Comparison of ENCODE assay signal across 10 cellular contexts in genomic region chr7:130350945-130351663, GRCh38. TPM values are rescaled to one million over a fixed set of nuclear protein-coding genes. Genes with fewer than 3 reads are reported as not detected.
A peak's percentile ranks its signal among the peaks of the same experiment; 100 is the strongest.
DNase-seq lines count a peak whose midpoint lies in the region; ATAC-seq, FAIRE-seq and TF ChIP-seq lines count a peak whose summit lies in the region.
"Had no signal": no experiment of that assay in that cellular context is flagged by ENCODE, and none has a peak within 500 bp of the region (broad histone marks: within the 10 kb centered on the region; RNA-seq: fewer than 3 reads in every experiment).

No MANE protein-coding gene starts in this region.

- no peak overlapping the region for H3K23ac ChIP-seq in neuronal stem cell (ENCODE audit: low read depth, low read length, poor library complexity)

- H3K36me3 ChIP-seq in endodermal cell (ENCODE audit: control insufficient read depth, insufficient read depth, low read length) (no peaks in the 10 kb centered on the region), neuronal stem cell (replicated peaks in 1 of 2; ENCODE audit: control insufficient read depth in 2 of 2, insufficient read depth in 2 of 2, low read length in 2 of 2) (no peaks in the 10 kb centered on the region), GM23248 (ENCODE audit: low read depth) (no peaks in the 10 kb centered on the region)

- no peaks in the 10 kb centered on the region for H3K36me3 Mint-ChIP-seq in endodermal cell (ENCODE audit: low read depth)
- H3K36me3 Mint-ChIP-seq: naive B cell had no signal

- FAIRE-seq in GM12892 (lab: Jason Lieb, UNC), result peak; percentile 46

- no peak overlapping the region for H4K8ac ChIP-seq in neuronal stem cell (ENCODE audit: low read depth, low read length)

- H3K27me3 Mint-ChIP-seq in endodermal cell (ENCODE audit: insufficient read depth), result peaks cover 11% of the 10 kb centered on the region

- no peak for ATAC-seq in HG03460 (IDR thresholded peaks at IDR 0.05; ENCODE audit: unreplicated experiment)

- peak overlapping the region; percentile 76 for H2BK12ac ChIP-seq in neuronal stem cell (ENCODE audit: low read length)

- no peak overlapping the region for H2BK5ac ChIP-seq in neuronal stem cell (ENCODE audit: low read length)

- no peak overlapping the region for H3K4me2 ChIP-seq in neuronal stem cell (ENCODE audit: insufficient read depth, low read length, poor library complexity, severe bottlenecking)
- no peak overlapping the region for H3K4me2 ChIP-seq in GM23248 (ENCODE audit: unreplicated experiment)

- H3K27ac Mint-ChIP-seq in endodermal cell, result no peak overlapping the region
- H3K27ac Mint-ChIP-seq: naive B cell had no signal

- in situ Hi-C loops in GM23248 (cut with MboI), result no loop called here

- H3K4me3 Mint-ChIP-seq in endodermal cell, result no peak overlapping the region
- H3K4me3 Mint-ChIP-seq: naive B cell had no signal

- no peaks in the 10 kb centered on the region for H4K20me1 ChIP-seq in GM23248 (ENCODE audit: insufficient read depth)

- H3K9me3 Mint-ChIP-seq in endodermal cell, result no peaks in the 10 kb centered on the region
- H3K9me3 Mint-ChIP-seq: naive B cell had no signal

- peak overlapping the region; percentile 41 for H3K14ac ChIP-seq in neuronal stem cell (ENCODE audit: low read length)

- H3K79me1 ChIP-seq in neuronal stem cell (ENCODE audit: low read depth, low read length), result no peaks in the 10 kb centered on the region

- no peaks in the 10 kb centered on the region for H3K9me2 ChIP-seq in GM23248 (ENCODE audit: insufficient read depth)

- peaks cover 26% of the 10 kb centered on the region for H3K4me1 Mint-ChIP-seq in endodermal cell

- peaks cover 7% of the 10 kb centered on the region; the same call in 1 of the 2 replicates for H3F3A ChIP-seq in GM23248 (ENCODE audit: insufficient read depth)

- 60 to 75% methylated on average over 10 to 17 of the region's 17 CpGs for WGBS in endodermal cell (ENCODE audit: insufficient coverage in 1 of 2, insufficient read length in 1 of 2), 2 experiments
- WGBS in neuronal stem cell (ENCODE audit: extremely low coverage in 2 of 2, insufficient read length in 2 of 2, insufficient replicate concordance in 1 of 2), 2 donors, result no CpG with 5 or more reads among the region's 17 CpGs
- 61 to 65% methylated on average over 17 of the region's 17 CpGs for WGBS in GM23248 (ENCODE audit: low coverage in 1 of 2, low lambda C conversion rate in 2 of 2, missing lambda C conversion rate in 2 of 2), 2 experiments

- H2AFZ ChIP-seq in neuronal stem cell (ENCODE audit: low read length), result peak overlapping the region; percentile 60
- no peak overlapping the region for H2AFZ ChIP-seq in GM23248

- peak overlapping the region; percentile 65 for H2AK5ac ChIP-seq in neuronal stem cell (ENCODE audit: low read depth, low read length)

- H3K18ac ChIP-seq in neuronal stem cell (ENCODE audit: low read length), result peak overlapping the region; percentile 80

- peak overlapping the region; percentile 51 for H2BK15ac ChIP-seq in neuronal stem cell (ENCODE audit: low read length)

- no peak for TF ChIP-seq CTCF in endodermal cell (conservative IDR thresholded peaks at IDR 0.05)

- H3K79me2 ChIP-seq in GM23248 (ENCODE audit: insufficient read depth), result no peaks in the 10 kb centered on the region

- no peak for TF ChIP-seq POLR2A in GM12892 (IDR thresholded peaks at IDR 0.05; ENCODE audit: low read depth, low read length)

- H3K27me3 ChIP-seq in endodermal cell (ENCODE audit: control insufficient read depth, insufficient read depth, low read length, poor library complexity, severe bottlenecking) (peaks cover 6% of the 10 kb centered on the region), neuronal stem cell (ENCODE audit: control insufficient read depth in 3 of 3, insufficient read depth in 3 of 3, low read depth in 1 of 3, low read length in 3 of 3) (no peaks in the 10 kb centered on the region), GM23248 (replicated peaks; ENCODE audit: insufficient read depth) (no peaks in the 10 kb centered on the region)

- H3K9ac ChIP-seq in endodermal cell (ENCODE audit: extremely low read depth, low read length, poor library complexity, severe bottlenecking) (no peak overlapping the region), neuronal stem cell (ENCODE audit: low read depth, low read length, poor library complexity) (no peak overlapping the region), GM23248 (no peak overlapping the region)

- H3K9me3 ChIP-seq in endodermal cell (ENCODE audit: control insufficient read depth, low read length) (no peaks in the 10 kb centered on the region), neuronal stem cell (replicated peaks in 1 of 2; ENCODE audit: control insufficient read depth in 2 of 2, insufficient read depth in 1 of 2, low read depth in 1 of 2, low read length in 2 of 2) (no peaks in the 10 kb centered on the region), GM23248 (ENCODE audit: low read depth) (no peaks in the 10 kb centered on the region)

- H3K4me3 ChIP-seq in endodermal cell (ENCODE audit: low read length) (no peak overlapping the region), neuronal stem cell (ENCODE audit: low read length in 2 of 2) (peak overlapping the region in 1 of 2 donors; percentile 47), GM23248 (no peak overlapping the region)

- H3K27ac ChIP-seq in endodermal cell (ENCODE audit: low read depth, low read length) (peak overlapping the region; percentile 97), neuronal stem cell (replicated peaks; ENCODE audit: low read length) (peak overlapping the region; percentile 65), GM23248 (no peak overlapping the region)

- peaks cover 5% of the 10 kb centered on the region for H3K4me1 ChIP-seq in endodermal cell (ENCODE audit: control insufficient read depth, insufficient read depth, low read length)
- H3K4me1 ChIP-seq in neuronal stem cell (ENCODE audit: control insufficient read depth in 2 of 2, insufficient read depth in 1 of 2, low read depth in 1 of 2, low read length in 2 of 2), result peaks cover 38 to 43% of the 10 kb centered on the region in 2 donors
- H3K4me1 ChIP-seq in GM23248 (ENCODE audit: insufficient read depth), result peaks cover 22% of the 10 kb centered on the region

- DNase-seq in GM12892 (ENCODE audit: insufficient read length) (peak; percentile 54), NCI-H345 treated with DMSO at 0.1 percent for 48 hours (lab: John Stamatoyannopoulos, UW; ENCODE audit: unreplicated experiment) (peak; percentile 64), endodermal cell (no peak), neuronal stem cell (ENCODE audit: low spot score) (no peak), DMS 273 treated with DMSO at 0.1 percent for 48 hours (lab: John Stamatoyannopoulos, UW) (no peak), GM23248 (no peak)
- no peak for DNase-seq in stimulated activated CD4-positive, alpha-beta T cell treated with anti-CD3 and anti-CD28 coated beads, Interleukin-4, amount 100 ng/mL, for 1 hour
- DNase-seq: naive B cell had no signal

- peak overlapping the region; percentile 77 for H3K4ac ChIP-seq in neuronal stem cell (ENCODE audit: low read length)

- H4K91ac ChIP-seq in neuronal stem cell (ENCODE audit: low read depth, low read length, poor library complexity), result no peak overlapping the region

- H2BK120ac ChIP-seq in neuronal stem cell (ENCODE audit: low read depth, low read length), result peak overlapping the region; percentile 76

RNA-seq across cellular contexts. Expression of gene CPA5, which starts 6.5 kb away (rescaled TPM):
- polyA plus RNA-seq in GM12892 (2012; ENCODE audit: missing spikeins), result 1.9 TPM
- total RNA-seq in endodermal cell, result not detected
- not detected for polyA plus RNA-seq in endodermal cell (2013, experiment 1 of 2)
- not detected for polyA plus RNA-seq in endodermal cell (2013, experiment 2 of 2)
- 0.11 TPM for polyA plus RNA-seq in neuronal stem cell (2013, experiment 1 of 2)
- polyA plus RNA-seq in neuronal stem cell (2013, experiment 2 of 2), result 0.03 TPM
- total RNA-seq in GM23248 (2014; rRNA removed; shearing (Covaris generic)), result not detected in 2 replicates
- polyA plus RNA-seq in GM23248 (2016; fragmentation: Nextera tagmentation; extraction: Ambion mirVana), result 0.23 TPM in 1 of 2 replicates, not detected in the other

RNA-seq across cellular contexts. Expression of gene CPA1, which starts 29.2 kb away (rescaled TPM):
- polyA plus RNA-seq in GM12892 (2012; ENCODE audit: missing spikeins), result not detected
- not detected for total RNA-seq in endodermal cell
- polyA plus RNA-seq in endodermal cell (2013, experiment 1 of 2), result 0.32 TPM
- polyA plus RNA-seq in endodermal cell (2013, experiment 2 of 2), result 0.33 TPM
- 0.22 TPM for polyA plus RNA-seq in neuronal stem cell (2013, experiment 1 of 2)
- polyA plus RNA-seq in neuronal stem cell (2013, experiment 2 of 2), result 0.08 TPM
- not detected in 2 replicates for total RNA-seq in GM23248 (2014; rRNA removed; shearing (Covaris generic))
- not detected in 2 replicates for polyA plus RNA-seq in GM23248 (2016; fragmentation: Nextera tagmentation; extraction: Ambion mirVana)
- total RNA-seq: Daoy had no signal

RNA-seq across cellular contexts. Expression of gene CPA4, which starts 58.1 kb away (rescaled TPM):
- 0.55 TPM for polyA plus RNA-seq in GM12892 (2012; ENCODE audit: missing spikeins)
- not detected for total RNA-seq in endodermal cell
- polyA plus RNA-seq in endodermal cell (2013, experiment 1 of 2), result 0.78 TPM
- 0.37 TPM for polyA plus RNA-seq in endodermal cell (2013, experiment 2 of 2)
- polyA plus RNA-seq in neuronal stem cell (2013, experiment 1 of 2), result 0.04 TPM
- 0.11 TPM for polyA plus RNA-seq in neuronal stem cell (2013, experiment 2 of 2)
- 8.6 and 16.7 TPM in 2 replicates for total RNA-seq in GM23248 (2014; rRNA removed; shearing (Covaris generic))
- 10.4 and 11.9 TPM in 2 replicates for polyA plus RNA-seq in GM23248 (2016; fragmentation: Nextera tagmentation; extraction: Ambion mirVana)

Comparison
In these comparisons a context has a peak if more than half of its experiments do, and no peak if none do; other contexts are left out.
1. DNase-seq: peak in GM12892 (single experiment) and NCI-H345 treated with DMSO at 0.1 percent for 48 hours (single experiment); none in endodermal cell (single experiment), neuronal stem cell (single experiment), DMS 273 treated with DMSO at 0.1 percent for 48 hours (single experiment), stimulated activated CD4-positive, alpha-beta T cell treated with anti-CD3 and anti-CD28 coated beads, Interleukin-4, amount 100 ng/mL, for 1 hour (single experiment) and GM23248 (single experiment).